Comparison of ENCODE assay signal across 8 cellular contexts in the genomic region with DNA sequence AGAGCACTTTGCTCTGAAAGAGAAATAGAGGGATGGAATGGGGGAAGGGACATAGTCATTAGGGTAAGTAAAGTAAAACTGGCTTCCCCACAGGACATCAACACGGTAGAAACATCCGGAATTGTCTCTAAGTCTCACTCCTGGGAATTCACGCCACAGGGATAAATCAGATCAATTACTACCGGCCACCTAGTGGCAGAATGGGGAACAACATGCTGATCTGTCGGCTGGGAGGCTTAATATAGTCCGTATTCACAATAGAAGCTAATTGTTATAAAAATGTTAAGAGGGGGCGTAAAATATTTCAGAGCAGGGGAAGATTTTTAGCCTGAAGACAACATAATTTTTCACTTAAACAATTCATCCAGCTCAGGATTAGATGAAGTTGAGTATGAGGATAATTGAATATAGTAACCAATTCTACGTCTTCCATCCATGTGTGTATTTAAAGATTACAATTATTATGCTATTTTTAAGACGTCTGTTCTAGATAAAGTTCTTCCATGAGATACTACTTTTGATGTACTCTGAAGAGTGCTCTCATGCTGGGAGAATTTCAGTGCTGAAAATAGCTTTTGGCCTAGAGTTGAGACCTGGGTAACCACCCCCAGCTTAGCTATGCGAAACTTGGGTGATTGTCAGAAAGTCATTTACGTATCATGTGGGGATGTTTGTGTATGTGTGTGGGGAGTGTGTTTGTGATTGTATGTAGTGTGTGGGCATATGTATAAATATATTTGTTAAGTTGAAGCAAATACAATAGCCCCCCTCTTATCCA.
DNase-seq lines count a peak whose midpoint lies in the region; ATAC-seq and TF ChIP-seq lines count a peak whose summit lies in the region.

No MANE protein-coding gene starts in this region.

- 58% methylated on average over 11 of the region's 11 CpGs for WGBS in esophagus muscularis mucosa

- DNase-seq in AG04450 (ENCODE audit: low read depth, low spot score) (peak; percentile 10), GM12864 (ENCODE audit: low read depth) (no peak), esophagus muscularis mucosa (ENCODE audit: extremely low spot score) (no peak), omental fat pad (ENCODE audit: low spot score) (peak; percentile 44), T-helper 1 cell (no peak)
- no peak for DNase-seq in effector CD8-positive, alpha-beta T cell (lab: John Stamatoyannopoulos, UW)

- no peaks in the 10 kb centered on the region for H3K9me3 ChIP-seq in AG04450 (ENCODE audit: control insufficient read depth, insufficient read depth, low read length)
- no peaks in the 10 kb centered on the region for H3K9me3 ChIP-seq in OCI-LY3 (ENCODE audit: insufficient read depth, low read length)
- H3K9me3 ChIP-seq in esophagus muscularis mucosa = no peaks in the 10 kb centered on the region

- TF ChIP-seq POLR2A in esophagus muscularis mucosa (IDR thresholded peaks at IDR 0.05; ENCODE audit: low read depth) = no peak

- no peaks in the 10 kb centered on the region for H4K20me1 ChIP-seq in OCI-LY3 (ENCODE audit: insufficient read depth, low read length)

- H3K9ac ChIP-seq in OCI-LY3 (ENCODE audit: low read length) = no peak overlapping the region

- H3K4me1 ChIP-seq in OCI-LY3 (ENCODE audit: low read length) = no peaks in the 10 kb centered on the region
- peaks cover 7 to 10% (median 9%) of the 10 kb centered on the region in 4 donors for H3K4me1 ChIP-seq in esophagus muscularis mucosa

- H3K4me3 ChIP-seq in AG04450 (ENCODE audit: low read depth, low read length) = no peak overlapping the region
- no peak overlapping the region for H3K4me3 ChIP-seq in GM12864 (ENCODE audit: low read depth, low read length)
- H3K4me3 ChIP-seq in OCI-LY3 (ENCODE audit: low read length) = no peak overlapping the region
- no peak overlapping the region for H3K4me3 ChIP-seq in esophagus muscularis mucosa

- H3K36me3 ChIP-seq in OCI-LY3 (replicated peaks; ENCODE audit: low read depth, low read length) = no peaks in the 10 kb centered on the region
- no peaks in the 10 kb centered on the region for H3K36me3 ChIP-seq in esophagus muscularis mucosa

- 0 out of 2 replicates have a peak overlapping the region, but pooled peaks have one; percentile 39 for H2AFZ ChIP-seq in OCI-LY3 (ENCODE audit: low read depth, low read length)

- H3K27ac ChIP-seq in AG04450 (ENCODE audit: low read depth, low read length) = no peak overlapping the region
- H3K27ac ChIP-seq in OCI-LY3 (ENCODE audit: low read length) = no peak overlapping the region
- H3K27ac ChIP-seq in esophagus muscularis mucosa (replicated peaks in 1 of 4) = no peak overlapping the region

- POLR2A ChIA-PET in AG04450 (lab: Yijun Ruan, JAX) = interaction anchor here (0.9 kb wide), 1 partner anchor 165 kb away, joined by 3 read pairs; no protein-coding TSS in a partner anchor

- TF ChIP-seq CTCF in AG04450 (IDR thresholded peaks at IDR 0.05; ENCODE audit: low read depth, low read length) (peak; percentile 87), GM12864 (IDR thresholded peaks at IDR 0.05; ENCODE audit: low read depth, low read length, missing control alignments) (peak; percentile 71), OCI-LY3 (IDR thresholded peaks at IDR 0.05; ENCODE audit: low read depth, low read length) (peak; percentile 69), esophagus muscularis mucosa (IDR thresholded peaks at IDR 0.05) (peak; percentile 10 to 48 (median 30)), omental fat pad (IDR thresholded peaks at IDR 0.05) (no peak)

- CTCF ChIA-PET in AG04450 (lab: Charles Lee) = interaction anchor here (0.6 to 2.9 kb wide), 51 partner anchors 8 to 307 kb away, joined by 3 to 74 read pairs (median 4); no protein-coding TSS in a partner anchor

- no peak overlapping the region for H3K4me2 ChIP-seq in OCI-LY3 (ENCODE audit: low read length)

- no peaks in the 10 kb centered on the region for H3K79me2 ChIP-seq in OCI-LY3 (ENCODE audit: low read length)

- ATAC-seq in omental fat pad (ENCODE audit: low FRiP score) (no peak), GM18511 (IDR thresholded peaks at IDR 0.05; ENCODE audit: unreplicated experiment) (no peak)

- no peak for TF ChIP-seq EP300 in esophagus muscularis mucosa (IDR thresholded peaks at IDR 0.05)

- no peaks in the 10 kb centered on the region for H3K27me3 ChIP-seq in AG04450 (ENCODE audit: control insufficient read depth, insufficient read depth, low read length)
- H3K27me3 ChIP-seq in OCI-LY3 (ENCODE audit: low read depth, low read length) = no peaks in the 10 kb centered on the region
- no peaks in the 10 kb centered on the region for H3K27me3 ChIP-seq in esophagus muscularis mucosa

- intact Hi-C loops in esophagus muscularis mucosa (cut with DNase I) = no loop called here

Comparison
In these comparisons a context has a peak if more than half of its experiments do, and no peak if none do; other contexts are left out.
1. DNase-seq: peak in AG04450 (single experiment) and omental fat pad (single experiment); none in GM12864 (single experiment), esophagus muscularis mucosa (single experiment), effector CD8-positive, alpha-beta T cell (single experiment) and T-helper 1 cell (0 of 5).
2. CTCF ChIP-seq: peak in AG04450 (single experiment), GM12864 (single experiment), OCI-LY3 (single experiment) and esophagus muscularis mucosa (3 of 3); none in omental fat pad (0 of 3).